8 cellular contexts compared by ENCODE assay signal in the genomic region with DNA sequence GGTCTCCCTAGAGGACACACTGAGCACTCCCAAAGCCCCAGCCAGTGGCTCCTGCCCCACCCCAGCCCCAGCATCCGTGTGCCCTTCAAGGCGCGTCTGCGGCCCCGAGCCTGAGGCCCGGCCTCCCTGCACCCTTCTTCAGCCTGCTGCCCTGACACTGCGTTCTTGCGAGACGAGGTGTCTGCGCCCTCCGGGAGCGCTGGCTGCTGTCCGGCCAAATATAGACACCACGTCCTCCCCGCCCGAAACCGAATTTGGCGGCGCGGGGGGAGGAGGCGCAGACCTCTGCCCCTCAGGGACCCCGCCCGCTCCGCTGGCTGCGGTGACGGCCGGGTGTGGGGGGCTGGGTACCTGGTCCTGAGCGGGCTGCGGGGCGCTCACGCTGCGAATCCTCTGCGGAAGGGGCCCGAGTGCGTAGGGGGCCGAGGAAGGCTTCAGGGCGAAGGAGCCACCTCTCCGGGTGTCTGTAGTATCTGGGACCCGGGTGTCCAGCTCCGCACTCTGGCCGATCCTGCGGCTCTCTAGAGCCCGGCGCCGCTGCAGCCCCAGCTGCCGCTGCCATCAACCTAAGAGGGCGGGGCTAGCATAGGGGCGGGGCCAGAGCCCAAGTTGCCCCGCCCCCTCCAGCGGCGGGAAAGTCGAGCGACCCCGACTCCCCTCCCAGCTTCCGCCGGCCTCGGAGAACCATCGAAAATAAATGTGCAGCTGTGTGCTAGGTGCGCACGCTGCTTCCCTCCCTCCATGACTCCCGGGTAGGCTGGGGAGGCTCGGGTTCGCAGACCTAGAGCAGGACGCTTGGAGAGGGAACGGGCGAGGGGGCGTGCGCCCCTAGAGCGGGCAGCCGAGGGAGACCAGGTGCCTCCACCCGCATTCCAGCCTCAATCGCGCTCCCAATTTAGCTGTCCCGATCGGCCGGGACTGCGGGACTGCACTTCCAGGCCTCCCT. TPM values are rescaled to one million over a fixed set of nuclear protein-coding genes. Genes with fewer than 3 reads are reported as not detected.
DNase-seq lines count a peak whose midpoint lies in the region; ATAC-seq, FAIRE-seq and TF ChIP-seq lines count a peak whose summit lies in the region.

Gene CORO6 (minus strand): TSS at position 576 of the 946 bp plus-strand sequence. CDS start 1,491 bp downstream, outside the sequence.

- no peaks in the 10 kb centered on the region for H3K36me3 Mint-ChIP-seq in activated naive CD8-positive, alpha-beta T cell treated with anti-CD3 and anti-CD28 coated beads, Interleukin-2, amount 50 U/mL, for 24 hours (ENCODE audit: low read depth)

- H3K4me1 Mint-ChIP-seq in activated naive CD8-positive, alpha-beta T cell treated with anti-CD3 and anti-CD28 coated beads, Interleukin-2, amount 50 U/mL, for 24 hours = peaks cover 54% of the 10 kb centered on the region

- peak; percentile 44; the same call in 1 of the 2 replicates for TF ChIP-seq POLR2A in GM12892 (IDR thresholded peaks at IDR 0.05; ENCODE audit: low read depth, low read length)

- ATAC-seq in HG03135 (IDR thresholded peaks at IDR 0.05; ENCODE audit: unreplicated experiment) = peak; percentile 53
- peak; percentile 16 for ATAC-seq in activated naive CD8-positive, alpha-beta T cell treated with anti-CD3 and anti-CD28 coated beads, Interleukin-2, amount 50 U/mL, for 24 hours
- peak; percentile 70 to 75 for ATAC-seq in left cardiac atrium
- ATAC-seq in HG03457 (IDR thresholded peaks at IDR 0.05; ENCODE audit: unreplicated experiment) = no peak

- no peaks in the 10 kb centered on the region for H3K27me3 Mint-ChIP-seq in activated naive CD8-positive, alpha-beta T cell treated with anti-CD3 and anti-CD28 coated beads, Interleukin-2, amount 50 U/mL, for 24 hours

- H3K9me3 Mint-ChIP-seq in activated naive CD8-positive, alpha-beta T cell treated with anti-CD3 and anti-CD28 coated beads, Interleukin-2, amount 50 U/mL, for 24 hours = no peaks in the 10 kb centered on the region

- peak; percentile 91 for FAIRE-seq in GM12892 (lab: Jason Lieb, UNC)

- peak; percentile 73 for DNase-seq in GM12892 (ENCODE audit: insufficient read length)
- peak; percentile 34 to 50 for DNase-seq in SHP77 (lab: John Stamatoyannopoulos, UW)
- peak; percentile 78 for DNase-seq in activated naive CD8-positive, alpha-beta T cell treated with anti-CD3 and anti-CD28 coated beads, Interleukin-2, amount 50 U/mL, for 24 hours
- peak; percentile 72 for DNase-seq in left cardiac atrium
- peak in 8 of 10 donors; percentile 52 to 95 (median 74) for DNase-seq in posterior cingulate gyrus
- DNase-seq in NCI-H510A treated with DMSO at 0.1 percent for 48 hours (lab: John Stamatoyannopoulos, UW) = no peak

- intact Hi-C loops in left cardiac atrium (cut with DNase I) = no loop called here
- intact Hi-C loops in posterior cingulate gyrus (cut with DNase I) = no loop called here

- peak within 1 kb of the TSS; percentile 92 for H3K27ac Mint-ChIP-seq in activated naive CD8-positive, alpha-beta T cell treated with anti-CD3 and anti-CD28 coated beads, Interleukin-2, amount 50 U/mL, for 24 hours

- H3K4me3 Mint-ChIP-seq in activated naive CD8-positive, alpha-beta T cell treated with anti-CD3 and anti-CD28 coated beads, Interleukin-2, amount 50 U/mL, for 24 hours = peak within 1 kb of the TSS; percentile 79

RNA-seq across cellular contexts. Expression of gene CORO6, which starts in this region (rescaled TPM):
- polyA plus RNA-seq in GM12892 (2012; ENCODE audit: missing spikeins) = 0.70 TPM
- 10 to 100 TPM; 67.0 to 82.1 TPM for total RNA-seq in left cardiac atrium
